In the genomic region with DNA sequence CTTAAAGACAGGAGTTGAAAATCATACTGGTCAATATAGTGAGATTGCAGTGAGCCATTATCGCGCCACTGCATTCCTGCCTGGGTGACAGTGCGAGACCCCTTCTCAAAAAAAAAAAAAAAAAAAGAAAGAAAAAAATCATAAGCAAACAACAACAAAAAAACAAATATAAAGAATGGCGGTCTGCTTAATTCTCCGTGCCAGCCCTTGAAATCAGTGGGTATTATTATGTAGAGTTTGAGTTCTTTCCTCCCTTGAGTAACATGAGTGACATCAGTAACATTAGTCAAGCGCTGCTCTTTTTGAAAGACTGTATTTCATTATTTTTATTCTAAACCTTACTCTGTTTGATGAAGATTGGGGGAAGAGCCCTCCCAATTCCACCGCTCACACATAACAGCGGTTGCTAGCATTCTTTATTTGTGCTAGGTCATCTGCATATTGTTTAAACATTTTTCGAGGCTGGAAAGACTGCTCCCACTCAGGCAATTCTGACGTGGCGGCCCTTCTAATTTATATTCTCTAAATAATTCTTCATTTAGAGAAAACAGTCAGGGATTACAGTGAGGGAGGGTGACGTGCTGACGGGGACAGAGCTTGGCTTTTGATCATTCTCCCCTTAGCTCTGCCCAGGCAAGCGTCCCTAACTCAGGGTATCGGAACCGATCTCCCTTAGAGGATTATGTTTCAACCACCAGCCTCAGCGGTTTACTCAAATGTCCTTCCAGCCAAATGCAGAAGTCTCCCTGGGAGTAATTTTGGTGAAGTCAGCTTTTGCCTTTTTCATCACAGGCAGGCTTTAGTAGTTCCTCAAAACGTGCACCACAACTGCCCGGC, we compare ENCODE assay signal across 8 cellular contexts. TPM values are rescaled to one million over a fixed set of nuclear protein-coding genes. Genes with fewer than 3 reads are reported as not detected.
DNase-seq lines count a peak whose midpoint lies in the region; ATAC-seq and TF ChIP-seq lines count a peak whose summit lies in the region.

No MANE protein-coding gene starts in this region.

- H3K9me3 Mint-ChIP-seq in activated CD4-positive, alpha-beta T cell treated with anti-CD3 and anti-CD28 coated beads, Interleukin-2, amount 10 ng/mL, durations not matched to agents 24 days and 14 days: no peaks in the 10 kb centered on the region
- no peaks in the 10 kb centered on the region for H3K9me3 Mint-ChIP-seq in nephron progenitor cell

- H3K27me3 ChIP-seq in esophagus squamous epithelium: no peaks in the 10 kb centered on the region

- peaks cover 5% of the 10 kb centered on the region for H3K36me3 Mint-ChIP-seq in activated CD4-positive, alpha-beta T cell treated with anti-CD3 and anti-CD28 coated beads, Interleukin-2, amount 10 ng/mL, durations not matched to agents 24 days and 14 days (ENCODE audit: low read depth)
- peaks cover 11% of the 10 kb centered on the region for H3K36me3 Mint-ChIP-seq in nephron progenitor cell (ENCODE audit: low read depth)

- H3K9me3 ChIP-seq in esophagus squamous epithelium: no peaks in the 10 kb centered on the region

- intact Hi-C loops in activated CD4-positive, alpha-beta T cell treated with anti-CD3 and anti-CD28 coated beads, Interleukin-2, amount 10 ng/mL, durations not matched to agents 24 days and 14 days (cut with micrococcal nuclease): loop anchor here (1.0 to 10.0 kb wide), 5 partner anchors 67 to 410 kb away; a partner anchor contains a TSS
- intact Hi-C loops in esophagus squamous epithelium (cut with DNase I): loop anchor here (10.0 kb wide), 1 partner anchor 68 kb away; no protein-coding TSS in a partner anchor

- peak overlapping the region; percentile 91 for H3K4me3 Mint-ChIP-seq in activated CD4-positive, alpha-beta T cell treated with anti-CD3 and anti-CD28 coated beads, Interleukin-2, amount 10 ng/mL, durations not matched to agents 24 days and 14 days
- peak overlapping the region; percentile 78 for H3K4me3 Mint-ChIP-seq in nephron progenitor cell

- TF ChIP-seq CTCF in AG04449 (IDR thresholded peaks at IDR 0.05; ENCODE audit: insufficient read depth, low read length, missing control alignments) (no peak), esophagus squamous epithelium (IDR thresholded peaks at IDR 0.05) (no peak), nephron progenitor cell (IDR thresholded peaks at IDR 0.05) (no peak)

- H3K27ac ChIP-seq in esophagus squamous epithelium: peak overlapping the region; percentile 98 to 100 (median 99)

- 26 to 27% methylated on average over 17 to 19 of the region's 19 CpGs for WGBS in esophagus squamous epithelium, 2 donors

- H3K4me3 ChIP-seq in AG04449 (ENCODE audit: low read depth, low read length): peak overlapping the region; percentile 80
- H3K4me3 ChIP-seq in esophagus squamous epithelium: peak overlapping the region; percentile 82 to 99 (median 98)

- H3K36me3 ChIP-seq in esophagus squamous epithelium: no peaks in the 10 kb centered on the region

- CTCF ChIA-PET in AG04449 (lab: Yijun Ruan, JAX): interaction anchor here (1.5 kb wide), 1 partner anchor 69 kb away, joined by 9 read pairs; no protein-coding TSS in a partner anchor

- ATAC-seq in GM21360 (IDR thresholded peaks at IDR 0.05; ENCODE audit: unreplicated experiment) (peak; percentile 11), HG03354 (IDR thresholded peaks at IDR 0.05; ENCODE audit: poor library complexity, severe bottlenecking, unreplicated experiment) (no peak)

- DNase-seq in AG04449 (ENCODE audit: low read depth, low spot score) (no peak), NAMALWA (ENCODE audit: low spot score) (peak; percentile 84), esophagus squamous epithelium (lab: John Stamatoyannopoulos, UW) (no peak), nephron progenitor cell (no peak), NCI-H187 treated with DMSO at 0.1 percent for 48 hours (lab: John Stamatoyannopoulos, UW) (no peak)
- DNase-seq in activated CD4-positive, alpha-beta T cell treated with anti-CD3 and anti-CD28 coated beads, Interleukin-2, amount 10 ng/mL, durations not matched to agents 24 days and 14 days: no peak

- H3K4me1 ChIP-seq in esophagus squamous epithelium: peaks cover 9 to 49% (median 17%) of the 10 kb centered on the region in 3 donors

- H3K4me1 Mint-ChIP-seq in activated CD4-positive, alpha-beta T cell treated with anti-CD3 and anti-CD28 coated beads, Interleukin-2, amount 10 ng/mL, durations not matched to agents 24 days and 14 days: peaks cover 22% of the 10 kb centered on the region
- H3K4me1 Mint-ChIP-seq in nephron progenitor cell: peaks cover 49% of the 10 kb centered on the region

- peak overlapping the region; percentile 97 for H3K27ac Mint-ChIP-seq in activated CD4-positive, alpha-beta T cell treated with anti-CD3 and anti-CD28 coated beads, Interleukin-2, amount 10 ng/mL, durations not matched to agents 24 days and 14 days
- peak overlapping the region; percentile 84 for H3K27ac Mint-ChIP-seq in nephron progenitor cell

- no peaks in the 10 kb centered on the region for H3K27me3 Mint-ChIP-seq in activated CD4-positive, alpha-beta T cell treated with anti-CD3 and anti-CD28 coated beads, Interleukin-2, amount 10 ng/mL, durations not matched to agents 24 days and 14 days
- peaks cover 2% of the 10 kb centered on the region for H3K27me3 Mint-ChIP-seq in nephron progenitor cell (ENCODE audit: low read depth, poor library complexity)

- POLR2A ChIA-PET in AG04449 (lab: Yijun Ruan, JAX): interaction anchor here (1.0 to 1.2 kb wide), 7 partner anchors 10 to 102 kb away, joined by 3 to 10 read pairs (median 4); a partner anchor contains a TSS

- no peak for TF ChIP-seq POLR2A in esophagus squamous epithelium (IDR thresholded peaks at IDR 0.05)

RNA-seq across cellular contexts. Expression of a gene that starts 0.9 kb away (rescaled TPM):
- total RNA-seq in activated CD4-positive, alpha-beta T cell treated with anti-CD3 and anti-CD28 coated beads, Interleukin-2, amount 10 ng/mL, durations not matched to agents 24 days and 14 days: 106 and 113 TPM in 2 replicates
- 10 to 100 TPM; 27.6 to 67.1 (median 37.0) TPM for total RNA-seq in esophagus squamous epithelium

RNA-seq across cellular contexts. Expression of a gene that starts 44.9 kb away (rescaled TPM):
- 0.35 and 2.0 TPM in 2 replicates for total RNA-seq in activated CD4-positive, alpha-beta T cell treated with anti-CD3 and anti-CD28 coated beads, Interleukin-2, amount 10 ng/mL, durations not matched to agents 24 days and 14 days
- 1 to 10 TPM; 1.1 to 2.1 (median 1.8) TPM for total RNA-seq in esophagus squamous epithelium
